Comparison of ENCODE assay signal across 1 cellular context in the genomic region with DNA sequence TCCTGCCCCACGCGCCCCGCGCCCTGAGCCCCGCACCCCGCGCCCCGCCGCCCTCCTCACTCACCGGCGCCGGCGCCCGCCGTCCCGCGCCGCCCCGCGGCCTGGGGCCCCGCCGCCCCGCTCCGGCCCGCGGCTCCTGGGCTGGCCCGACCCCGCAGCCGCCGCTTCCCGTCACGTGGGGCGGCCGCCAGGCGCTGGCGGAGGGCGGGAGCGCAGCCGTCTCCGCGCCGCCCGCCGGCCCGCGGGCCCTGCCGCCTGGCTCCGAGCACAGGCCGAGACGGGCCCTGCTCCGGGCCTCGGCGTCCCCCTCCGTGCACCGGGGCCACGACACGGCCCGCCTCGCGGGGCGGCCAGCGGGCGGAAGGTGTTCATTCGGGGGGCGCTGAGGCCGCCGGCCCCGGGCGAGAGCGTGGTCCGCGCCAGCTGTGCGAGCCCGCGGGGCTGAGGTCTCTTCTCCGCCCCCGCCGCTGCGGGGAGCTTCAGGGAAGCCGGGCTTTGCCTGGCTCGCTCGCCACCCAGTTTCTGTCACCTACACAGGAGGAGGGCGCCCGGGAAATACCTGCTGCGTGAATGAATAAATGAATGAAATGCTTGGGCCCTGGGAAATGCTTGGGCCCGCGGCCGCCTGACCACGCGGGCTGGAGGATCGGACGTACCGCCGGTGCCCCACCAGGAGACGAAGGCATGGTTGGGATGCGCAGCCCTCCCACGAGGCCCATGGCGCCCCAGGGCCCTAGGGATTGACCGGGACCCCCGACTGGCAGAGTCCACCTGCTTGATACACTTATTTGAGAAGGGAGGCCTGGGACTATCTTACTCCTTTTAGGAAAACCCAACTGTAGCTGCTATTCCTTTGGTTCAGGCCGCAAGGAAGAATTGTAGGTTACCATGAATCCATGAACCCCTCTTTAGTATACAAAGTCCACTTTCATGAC.
TF ChIP-seq lines count a peak whose summit lies in the region.

TSS of gene TGFBRAP1 (minus strand) at position 175 of the 935 bp plus-strand sequence. CDS start 21,434 bp downstream, outside the sequence.

TF ChIP-seq in A549, 52 proteins besides CTCF, POLR2A, EP300 and RAD21 (continued from another document):
- TF ChIP-seq HMGXB4 (CRISPR knock-in tag; IDR thresholded peaks at IDR 0.05; ENCODE audit: borderline replicate concordance) (peak; percentile 89), KDM5A (IDR thresholded peaks at IDR 0.05) (no peak), FOSL2 (IDR thresholded peaks at IDR 0.05) (no peak), FOSL2 (CRISPR knock-in tag; IDR thresholded peaks at IDR 0.05) (no peak), BHLHE40 (IDR thresholded peaks at IDR 0.05; ENCODE audit: low read depth, low read length) (no peak), MAFK (IDR thresholded peaks at IDR 0.05; ENCODE audit: partially characterized antibody) (no peak), RARB (CRISPR knock-in tag; IDR thresholded peaks at IDR 0.05) (0 out of 2 replicates have a peak, but pooled peaks have one; percentile 51), CEBPB (IDR thresholded peaks at IDR 0.05) (no peak), NFE2L2 (conservative IDR thresholded peaks at IDR 0.05; ENCODE audit: low read length) (no peak), TFCP2L1 (CRISPR knock-in tag; IDR thresholded peaks at IDR 0.05) (no peak), JUN (IDR thresholded peaks at IDR 0.05) (peak; percentile 61 to 64; a peak in 2 of 5 replicates)
- TF ChIP-seq, protein P1, sequence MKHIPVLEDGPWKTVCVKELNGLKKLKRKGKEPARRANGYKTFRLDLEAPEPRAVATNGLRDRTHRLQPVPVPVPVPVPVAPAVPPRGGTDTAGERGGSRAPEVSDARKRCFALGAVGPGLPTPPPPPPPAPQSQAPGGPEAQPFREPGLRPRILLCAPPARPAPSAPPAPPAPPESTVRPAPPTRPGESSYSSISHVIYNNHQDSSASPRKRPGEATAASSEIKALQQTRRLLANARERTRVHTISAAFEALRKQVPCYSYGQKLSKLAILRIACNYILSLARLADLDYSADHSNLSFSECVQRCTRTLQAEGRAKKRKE (CRISPR knock-in tag; IDR thresholded peaks at IDR 0.05; ENCODE audit: low read depth) = peak; percentile 84
- TF ChIP-seq, protein P2, sequence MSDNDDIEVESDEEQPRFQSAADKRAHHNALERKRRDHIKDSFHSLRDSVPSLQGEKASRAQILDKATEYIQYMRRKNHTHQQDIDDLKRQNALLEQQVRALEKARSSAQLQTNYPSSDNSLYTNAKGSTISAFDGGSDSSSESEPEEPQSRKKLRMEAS (IDR thresholded peaks at IDR 0.05) = peak; percentile 89
- TF ChIP-seq, protein P3, sequence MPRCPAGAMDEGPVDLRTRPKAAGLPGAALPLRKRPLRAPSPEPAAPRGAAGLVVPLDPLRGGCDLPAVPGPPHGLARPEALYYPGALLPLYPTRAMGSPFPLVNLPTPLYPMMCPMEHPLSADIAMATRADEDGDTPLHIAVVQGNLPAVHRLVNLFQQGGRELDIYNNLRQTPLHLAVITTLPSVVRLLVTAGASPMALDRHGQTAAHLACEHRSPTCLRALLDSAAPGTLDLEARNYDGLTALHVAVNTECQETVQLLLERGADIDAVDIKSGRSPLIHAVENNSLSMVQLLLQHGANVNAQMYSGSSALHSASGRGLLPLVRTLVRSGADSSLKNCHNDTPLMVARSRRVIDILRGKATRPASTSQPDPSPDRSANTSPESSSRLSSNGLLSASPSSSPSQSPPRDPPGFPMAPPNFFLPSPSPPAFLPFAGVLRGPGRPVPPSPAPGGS (IDR thresholded peaks at IDR 0.05) = peak; percentile 30; the same call in 1 of the 3 replicates
- TF ChIP-seq, protein P4, sequence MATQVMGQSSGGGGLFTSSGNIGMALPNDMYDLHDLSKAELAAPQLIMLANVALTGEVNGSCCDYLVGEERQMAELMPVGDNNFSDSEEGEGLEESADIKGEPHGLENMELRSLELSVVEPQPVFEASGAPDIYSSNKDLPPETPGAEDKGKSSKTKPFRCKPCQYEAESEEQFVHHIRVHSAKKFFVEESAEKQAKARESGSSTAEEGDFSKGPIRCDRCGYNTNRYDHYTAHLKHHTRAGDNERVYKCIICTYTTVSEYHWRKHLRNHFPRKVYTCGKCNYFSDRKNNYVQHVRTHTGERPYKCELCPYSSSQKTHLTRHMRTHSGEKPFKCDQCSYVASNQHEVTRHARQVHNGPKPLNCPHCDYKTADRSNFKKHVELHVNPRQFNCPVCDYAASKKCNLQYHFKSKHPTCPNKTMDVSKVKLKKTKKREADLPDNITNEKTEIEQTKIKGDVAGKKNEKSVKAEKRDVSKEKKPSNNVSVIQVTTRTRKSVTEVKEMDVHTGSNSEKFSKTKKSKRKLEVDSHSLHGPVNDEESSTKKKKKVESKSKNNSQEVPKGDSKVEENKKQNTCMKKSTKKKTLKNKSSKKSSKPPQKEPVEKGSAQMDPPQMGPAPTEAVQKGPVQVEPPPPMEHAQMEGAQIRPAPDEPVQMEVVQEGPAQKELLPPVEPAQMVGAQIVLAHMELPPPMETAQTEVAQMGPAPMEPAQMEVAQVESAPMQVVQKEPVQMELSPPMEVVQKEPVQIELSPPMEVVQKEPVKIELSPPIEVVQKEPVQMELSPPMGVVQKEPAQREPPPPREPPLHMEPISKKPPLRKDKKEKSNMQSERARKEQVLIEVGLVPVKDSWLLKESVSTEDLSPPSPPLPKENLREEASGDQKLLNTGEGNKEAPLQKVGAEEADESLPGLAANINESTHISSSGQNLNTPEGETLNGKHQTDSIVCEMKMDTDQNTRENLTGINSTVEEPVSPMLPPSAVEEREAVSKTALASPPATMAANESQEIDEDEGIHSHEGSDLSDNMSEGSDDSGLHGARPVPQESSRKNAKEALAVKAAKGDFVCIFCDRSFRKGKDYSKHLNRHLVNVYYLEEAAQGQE (IDR thresholded peaks at IDR 0.05) = no peak
